Comparison of ENCODE assay signal across 11 cellular contexts in the genomic region with DNA sequence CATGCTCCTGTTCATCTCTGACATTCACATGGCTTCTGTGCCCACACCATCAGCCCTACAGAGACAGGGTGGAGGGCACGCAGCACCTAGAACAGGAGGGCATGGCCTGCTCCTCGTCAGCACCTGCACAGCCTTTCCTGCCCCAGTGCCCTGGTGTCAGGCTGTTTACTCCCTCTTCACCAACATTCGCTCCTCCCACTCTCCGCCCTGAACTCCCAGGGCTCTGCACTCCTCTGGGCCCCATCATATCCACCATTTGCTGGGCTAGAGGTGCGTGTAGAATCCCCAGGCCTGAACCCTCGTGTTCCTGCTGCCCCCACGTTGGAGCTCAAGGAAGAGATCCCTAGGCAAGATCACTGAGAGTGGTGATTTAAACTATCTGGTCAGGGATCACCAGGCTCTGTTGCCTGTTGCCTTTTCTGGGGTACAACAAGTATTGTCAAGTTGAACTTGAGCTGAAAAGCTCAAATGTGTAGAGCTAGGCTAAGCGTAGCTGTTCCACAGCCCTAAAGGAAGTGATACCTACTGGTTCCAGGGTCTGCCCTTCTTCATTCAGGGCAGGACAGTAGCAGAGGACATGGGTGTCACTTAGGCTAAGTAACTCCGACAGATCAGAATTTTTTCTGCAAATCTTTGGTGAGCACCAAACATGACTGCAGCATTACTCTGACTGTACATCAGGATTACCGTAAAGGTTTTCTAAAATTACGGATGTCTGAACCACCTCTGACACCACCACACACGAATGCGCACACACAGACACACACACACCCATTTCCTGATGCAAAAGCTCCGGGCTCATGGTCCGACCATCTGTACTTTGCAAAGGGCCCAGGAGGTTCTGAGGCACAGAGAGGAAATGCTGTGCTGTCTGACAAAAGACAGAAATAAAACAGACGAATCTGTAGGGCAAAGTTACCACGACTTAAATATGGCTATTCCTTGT. TPM values are rescaled to one million over a fixed set of nuclear protein-coding genes. Genes with fewer than 3 reads are reported as not detected.
DNase-seq lines count a peak whose midpoint lies in the region; ATAC-seq, FAIRE-seq and TF ChIP-seq lines count a peak whose summit lies in the region.
"Had no signal": no experiment of that assay in that cellular context is flagged by ENCODE, and none has a peak within 500 bp of the region (broad histone marks: within the 10 kb centered on the region; RNA-seq: fewer than 3 reads in every experiment).

No MANE protein-coding gene starts in this region.

- peak overlapping the region; percentile 71 for H3K4me3 Mint-ChIP-seq in T-helper 17 cell
- H3K4me3 Mint-ChIP-seq: central memory CD8-positive, alpha-beta T cell had no signal

- H3K79me2 ChIP-seq in HepG2 (ENCODE audit: insufficient read depth, low read length), result no peaks in the 10 kb centered on the region

- BruUV-seq in HepG2 (replicated peaks; lab: Mats Ljungman, UMichigan), result no TSS peak

- no peak overlapping the region for H2AFZ ChIP-seq in HepG2 (ENCODE audit: low read length)

- H3K4me1 ChIP-seq in HepG2 (ENCODE audit: insufficient read depth, low read length), result no peaks in the 10 kb centered on the region

- no peak overlapping the region for H3K4me3 ChIP-seq in HepG2 (replicated peaks in 1 of 3; ENCODE audit: insufficient read depth in 1 of 3, low read depth in 2 of 3, low read length in 3 of 3)

- no peak overlapping the region for H3K9ac ChIP-seq in HepG2 (ENCODE audit: insufficient read depth, low read depth, low read length)

- no peak overlapping the region for H3K27ac ChIP-seq in HepG2 (ENCODE audit: extremely low read length, insufficient read depth, low read length)
- H3K27ac ChIP-seq: VCaP had no signal

- in situ Hi-C loops in HepG2 (cut with HindIII; ENCODE audit: extremely low pct_ligation_motif_present, low pct_unique_long_range_greater_than_20kb), result no loop called here
- in situ Hi-C loops in KBM-7 (cut with MboI; ENCODE audit: low pct_unique_long_range_greater_than_20kb, low sequenced_read_pairs), result no loop called here

- ATAC-seq in GM21619 (IDR thresholded peaks at IDR 0.05; ENCODE audit: unreplicated experiment), result peak; percentile 38
- peak; percentile 70 for ATAC-seq in T-helper 17 cell
- ATAC-seq in HepG2, result no peak
- ATAC-seq in GM21515 (IDR thresholded peaks at IDR 0.05; ENCODE audit: unreplicated experiment), result no peak

- H3K27me3 Mint-ChIP-seq in T-helper 17 cell, result no peaks in the 10 kb centered on the region
- H3K27me3 Mint-ChIP-seq: central memory CD8-positive, alpha-beta T cell; progenitor cell of endocrine pancreas had no signal

- CTCF ChIA-PET in HepG2 (lab: Yijun Ruan, JAX; ENCODE audit: low intra/inter-chr PET ratio, low total read pairs), result no interaction called here

- FAIRE-seq in GM12891 (lab: Jason Lieb, UNC) (peak; percentile 94), HepG2 (lab: Jason Lieb, UNC) (no peak)

- no peak for TF ChIP-seq CTCF in HepG2 (CRISPR knock-in tag; IDR thresholded peaks at IDR 0.05)

- peaks cover 16 to 58% of the 10 kb centered on the region in 2 experiments for H3K36me3 ChIP-seq in HepG2 (replicated peaks in 1 of 2; ENCODE audit: control insufficient read depth in 1 of 2, insufficient read depth in 2 of 2, low read length in 2 of 2)

- TF ChIP-seq POLR2A in GM12891 (IDR thresholded peaks at IDR 0.05; ENCODE audit: low read depth, low read length) (no peak), HepG2 (IDR thresholded peaks at IDR 0.05; ENCODE audit: insufficient read depth in 1 of 2, low read depth in 2 of 2, low read length in 2 of 2) (no peak)

- TF ChIP-seq EP300 in HepG2 (IDR thresholded peaks at IDR 0.05; ENCODE audit: low read depth in 2 of 2, low read length in 2 of 2), result no peak
- no peak for TF ChIP-seq EP300 in HepG2 (CRISPR knock-in tag; IDR thresholded peaks at IDR 0.05; ENCODE audit: borderline replicate concordance)

- no peak for TF ChIP-seq RAD21 in HepG2 (CRISPR knock-in tag; IDR thresholded peaks at IDR 0.05)

- no peak for DNase-seq in GM12891 (ENCODE audit: insufficient read length, low spot score)
- no peak for DNase-seq in T-helper 17 cell
- DNase-seq in HepG2 (ENCODE audit: low spot score), result no peak
- no peak for DNase-seq in SW480 (ENCODE audit: low spot score)
- no peak for DNase-seq in medulla oblongata (ENCODE audit: extremely low spot score)
- no peak for DNase-seq in KBM-7

- H4K20me1 ChIP-seq in HepG2 (ENCODE audit: insufficient read depth, low read length), result no peaks in the 10 kb centered on the region

- H3K9me3 ChIP-seq in T-helper 17 cell (ENCODE audit: control insufficient read depth, low read length, poor library complexity, severe bottlenecking), result no peaks in the 10 kb centered on the region
- no peaks in the 10 kb centered on the region for H3K9me3 ChIP-seq in HepG2 (ENCODE audit: low read length)

- POLR2A ChIA-PET in HepG2 (lab: Yijun Ruan, JAX), result no interaction called here

- H3K27ac Mint-ChIP-seq in T-helper 17 cell, result peak overlapping the region; percentile 92
- H3K27ac Mint-ChIP-seq: progenitor cell of endocrine pancreas had no signal

- no peaks in the 10 kb centered on the region for H3K36me3 Mint-ChIP-seq in T-helper 17 cell (ENCODE audit: low read depth)

- intact Hi-C loops in HepG2 (cut with micrococcal nuclease; ENCODE audit: unreplicated experiment), result no loop called here

- H3K4me2 ChIP-seq in HepG2 (ENCODE audit: low read depth, low read length), result no peak overlapping the region

- WGBS in HepG2 (ENCODE audit: low lambda C conversion rate), result 81% methylated on average over 15 of the region's 17 CpGs

- no peaks in the 10 kb centered on the region for H3K27me3 ChIP-seq in HepG2 (ENCODE audit: control insufficient read depth in 1 of 2, insufficient read depth in 2 of 2, low read length in 2 of 2)

- peaks cover 21% of the 10 kb centered on the region for H3K4me1 Mint-ChIP-seq in T-helper 17 cell
- H3K4me1 Mint-ChIP-seq: central memory CD8-positive, alpha-beta T cell had no signal

TF ChIP-seq in GM12891, 5 proteins besides CTCF, POLR2A, EP300 and RAD21:
- TF ChIP-seq POU2F2 (IDR thresholded peaks at IDR 0.05; ENCODE audit: low read depth, low read length), result no peak
- no peak for TF ChIP-seq TAF1 (IDR thresholded peaks at IDR 0.05; ENCODE audit: low read depth, low read length)
- TF ChIP-seq SPI1 (IDR thresholded peaks at IDR 0.05; ENCODE audit: low read depth, low read length), result peak; percentile 68
- TF ChIP-seq PAX5 (IDR thresholded peaks at IDR 0.05; ENCODE audit: insufficient read depth, low read length, severe bottlenecking), result no peak
- no peak for TF ChIP-seq POLR2AphosphoS5 (IDR thresholded peaks at IDR 0.05; ENCODE audit: low read depth, low read length)

TF ChIP-seq in HepG2, 621 proteins besides CTCF, POLR2A, EP300 and RAD21 (continues in another document):
- TF ChIP-seq, protein P1, sequence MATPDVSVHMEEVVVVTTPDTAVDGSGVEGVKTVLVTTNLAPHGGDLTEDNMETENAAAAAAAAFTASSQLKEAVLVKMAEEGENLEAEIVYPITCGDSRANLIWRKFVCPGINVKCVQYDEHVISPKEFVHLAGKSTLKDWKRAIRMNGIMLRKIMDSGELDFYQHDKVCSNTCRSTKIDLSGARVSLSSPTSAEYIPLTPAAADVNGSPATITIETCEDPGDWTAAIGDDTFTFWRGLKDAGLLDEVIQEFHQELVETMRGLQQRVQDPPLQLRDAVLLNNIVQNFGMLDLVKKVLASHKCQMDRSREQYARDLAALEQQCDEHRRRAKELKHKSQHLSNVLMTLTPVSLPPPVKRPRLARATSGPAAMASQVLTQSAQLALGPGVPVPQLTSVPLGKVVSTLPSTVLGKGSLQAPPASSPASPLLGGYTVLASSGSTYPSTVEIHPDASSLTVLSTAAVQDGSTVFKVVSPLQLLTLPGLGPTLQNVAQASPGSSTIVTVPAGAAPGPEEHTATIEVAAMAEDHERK (CRISPR knock-in tag; IDR thresholded peaks at IDR 0.05; ENCODE audit: low read depth), result no peak
- TF ChIP-seq ATM (IDR thresholded peaks at IDR 0.05; ENCODE audit: borderline replicate concordance), result no peak

RNA-seq across cellular contexts. Expression of gene GNB5, which starts 43.7 kb away (rescaled TPM):
- polyA plus RNA-seq in GM12891 (2012; ENCODE audit: low read depth, missing spikeins), result 6.4 TPM
- total RNA-seq in T-helper 17 cell, result 10 to 100 TPM; 63.2 to 79.7 TPM
- total RNA-seq in HepG2 (2016; rRNA removed; fragmentation: Illumina TruSeq; extraction: Trizol), result 13.7 and 17.1 TPM in 2 replicates
- 5.4 and 6.6 TPM in 2 replicates for total RNA-seq in HepG2 (2016; cell fraction: cytosol; rRNA removed; fragmentation: Illumina TruSeq; extraction: Trizol; ENCODE audit: low read depth)
- total RNA-seq in HepG2 (2016; cell fraction: insoluble cytoplasmic fraction; rRNA removed; fragmentation: Illumina TruSeq; extraction: Trizol), result 12.6 and 16.2 TPM in 2 replicates
- 13.3 and 14.1 TPM in 2 replicates for total RNA-seq in HepG2 (2016; cell fraction: membrane; rRNA removed; fragmentation: Illumina TruSeq; extraction: Trizol)
- total RNA-seq in HepG2 (2016; cell fraction: nucleus; rRNA removed; fragmentation: Illumina TruSeq; extraction: Trizol), result 7.2 and 7.4 TPM in 2 replicates
- polyA plus RNA-seq in HepG2 (2011; rRNA removed), result 14.4 and 19.7 TPM in 2 replicates
- polyA plus RNA-seq in HepG2 (2011; cell fraction: cytosol; rRNA removed), result 17.2 and 23.8 TPM in 2 replicates
- polyA plus RNA-seq in HepG2 (2011; cell fraction: nucleus; rRNA removed), result 14.8 and 18.3 TPM in 2 replicates
- polyA plus RNA-seq in HepG2 (2012), result 21.2 and 28.3 TPM in 2 replicates
- 5.0 and 5.9 TPM in 2 replicates for polyA plus RNA-seq in HepG2 (2016; cell fraction: cytosol; fragmentation: Illumina TruSeq; extraction: Trizol; ENCODE audit: low read depth)
- polyA plus RNA-seq in HepG2 (2016; cell fraction: insoluble cytoplasmic fraction; fragmentation: Illumina TruSeq; extraction: Trizol; ENCODE audit: low read depth), result 15.6 and 16.3 TPM in 2 replicates
- 9.1 and 9.7 TPM in 2 replicates for polyA plus RNA-seq in HepG2 (2016; cell fraction: membrane; fragmentation: Illumina TruSeq; extraction: Trizol; ENCODE audit: low read depth)
- polyA plus RNA-seq in HepG2 (2016; cell fraction: nucleus; fragmentation: Illumina TruSeq; extraction: Trizol; ENCODE audit: insufficient read depth, low read depth), result 9.1 and 9.3 TPM in 2 replicates
- polyA minus RNA-seq in HepG2 (2011; rRNA and poly(A)+ RNA removed; ENCODE audit: low replicate concordance), result 18.1 and 41.8 TPM in 2 replicates
- polyA minus RNA-seq in HepG2 (2011; cell fraction: cytosol; rRNA and poly(A)+ RNA removed), result 13.5 and 18.1 TPM in 2 replicates
- polyA minus RNA-seq in HepG2 (2011; cell fraction: nucleus; rRNA and poly(A)+ RNA removed), result 22.7 and 26.6 TPM in 2 replicates

Comparison
In these comparisons a context has a peak if more than half of its experiments do, and no peak if none do; other contexts are left out.
1. ATAC-seq: peak in GM21619 (single experiment) and T-helper 17 cell (single experiment); none in HepG2 (single experiment) and GM21515 (single experiment).